Comparison of ENCODE assay signal across 29 cellular contexts in the genomic region with DNA sequence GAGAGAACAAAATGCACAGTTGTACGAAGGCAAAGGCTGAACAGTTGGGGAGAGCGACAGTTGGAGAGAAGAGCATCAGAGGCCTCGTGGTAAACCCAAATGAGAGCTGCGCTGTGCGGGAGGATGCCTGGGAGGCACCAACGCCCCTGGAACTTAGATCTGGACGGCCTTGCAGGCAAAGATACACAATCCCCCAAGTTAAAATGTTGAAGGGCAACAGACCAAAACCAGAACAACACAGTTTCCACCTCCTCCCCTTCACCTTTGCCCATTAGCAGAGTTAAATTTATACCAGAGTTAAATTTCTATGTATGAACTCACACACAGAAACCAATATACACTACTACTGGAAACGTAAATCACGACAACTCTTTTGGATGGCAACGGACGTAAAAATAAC.
"Had no signal": no experiment of that assay in that cellular context is flagged by ENCODE, and none has a peak within 500 bp of the region (broad histone marks: within the 10 kb centered on the region; RNA-seq: fewer than 3 reads in every experiment).

No MANE protein-coding gene starts in this region.

- H3K27ac ChIP-seq: coronary artery, esophagus muscularis mucosa, heart right ventricle, left lung, ovary, psoas muscle, skin epidermis, thoracic aorta, tibial nerve, upper lobe of left lung had no signal

- H3K9me3 ChIP-seq: esophagus muscularis mucosa, heart right ventricle, mucosa of descending colon, ovary, psoas muscle, thoracic aorta, upper lobe of left lung had no signal

- H3K36me3 Mint-ChIP-seq: mesothelial cell of epicardium; naive B cell; natural killer cell treated with Interleukin-12 subunit alpha and Interleukin-12 subunit beta and Interleukin-15 and Interleukin-18, amount 100 ng/mL, for 72 hours; stimulated activated naive B cell treated with anti-CD40 and anti-IgM and Interleukin-4, amounts not matched to agents 10 μg/mL and 1 μg/mL and 100 μg/mL, for 72 hours had no signal

- H3K36me3 ChIP-seq: esophagus muscularis mucosa, heart right ventricle, left lung, ovary, thoracic aorta, tibial nerve, upper lobe of left lung had no signal

- H3K4me3 Mint-ChIP-seq: mesothelial cell of epicardium; natural killer cell treated with Interleukin-12 subunit alpha and Interleukin-12 subunit beta and Interleukin-15 and Interleukin-18, amount 100 ng/mL, for 72 hours; stimulated activated naive B cell treated with anti-CD40 and anti-IgM and Interleukin-4, amounts not matched to agents 10 μg/mL and 1 μg/mL and 100 μg/mL, for 72 hours; stimulated activated naive CD8-positive, alpha-beta T cell treated with anti-CD3 and anti-CD28 coated beads, Interleukin-15, Interleukin-2, amounts not matched to agents 100 ng/mL and 50 ng/mL, for 24 hours had no signal

- DNase-seq: dermis blood vessel endothelial cell; effector memory CD4-positive, alpha-beta T cell; foreskin melanocyte; glutamatergic neuron; heart right ventricle; hippocampal formation; left lung; mesenchymal stem cell; mucosa of descending colon; naive B cell; ovary; posterior cingulate gyrus; psoas muscle; retina; stimulated activated CD4-positive, alpha-beta T cell treated with anti-CD3 and anti-CD28 coated beads, Interleukin-15, amount 100 ng/mL, for 24 hours; stimulated activated CD4-positive, alpha-beta T cell treated with anti-CD3 and anti-CD28 coated beads, Interleukin-2, amount 100 ng/mL, for 48 hours; stimulated activated naive B cell treated with anti-CD40 and anti-IgM and Interleukin-4, amounts not matched to agents 10 μg/mL and 1 μg/mL and 100 μg/mL, for 72 hours had no signal

- H3K4me3 ChIP-seq: coronary artery, esophagus muscularis mucosa, heart right ventricle, left lung, mucosa of descending colon, ovary, psoas muscle, skin epidermis, thoracic aorta, tibial nerve, upper lobe of left lung had no signal

- H3K27me3 ChIP-seq: esophagus muscularis mucosa, heart right ventricle, left lung, ovary, tibial nerve, upper lobe of left lung had no signal

- H3K9me3 Mint-ChIP-seq: mesothelial cell of epicardium; naive B cell; natural killer cell treated with Interleukin-12 subunit alpha and Interleukin-12 subunit beta and Interleukin-15 and Interleukin-18, amount 100 ng/mL, for 72 hours; stimulated activated naive B cell treated with anti-CD40 and anti-IgM and Interleukin-4, amounts not matched to agents 10 μg/mL and 1 μg/mL and 100 μg/mL, for 72 hours; stimulated activated naive CD8-positive, alpha-beta T cell treated with anti-CD3 and anti-CD28 coated beads, Interleukin-15, Interleukin-2, amounts not matched to agents 100 ng/mL and 50 ng/mL, for 24 hours had no signal

- FAIRE-seq: endothelial cell of umbilical vein, islet of Langerhans, urothelium cell line had no signal

- H3K4me1 ChIP-seq: left lung had no signal

- H3K27ac Mint-ChIP-seq: mesothelial cell of epicardium; natural killer cell treated with Interleukin-12 subunit alpha and Interleukin-12 subunit beta and Interleukin-15 and Interleukin-18, amount 100 ng/mL, for 72 hours; stimulated activated naive B cell treated with anti-CD40 and anti-IgM and Interleukin-4, amounts not matched to agents 10 μg/mL and 1 μg/mL and 100 μg/mL, for 72 hours; stimulated activated naive CD8-positive, alpha-beta T cell treated with anti-CD3 and anti-CD28 coated beads, Interleukin-15, Interleukin-2, amounts not matched to agents 100 ng/mL and 50 ng/mL, for 24 hours had no signal

- ATAC-seq: mucosa of descending colon; natural killer cell treated with Interleukin-12 subunit alpha and Interleukin-12 subunit beta and Interleukin-15 and Interleukin-18, amount 100 ng/mL, for 72 hours; psoas muscle; stimulated activated naive B cell treated with anti-CD40 and anti-IgM and Interleukin-4, amounts not matched to agents 10 μg/mL and 1 μg/mL and 100 μg/mL, for 72 hours had no signal

- H3K4me1 Mint-ChIP-seq: mesothelial cell of epicardium; naive B cell; stimulated activated naive B cell treated with anti-CD40 and anti-IgM and Interleukin-4, amounts not matched to agents 10 μg/mL and 1 μg/mL and 100 μg/mL, for 72 hours had no signal
